8 cellular contexts compared by ENCODE assay signal in genomic region chr10:3774814-3775670, GRCh38. TPM values are rescaled to one million over a fixed set of nuclear protein-coding genes. Genes with fewer than 3 reads are reported as not detected.
DNase-seq lines count a peak whose midpoint lies in the region; ATAC-seq and TF ChIP-seq lines count a peak whose summit lies in the region.

No MANE protein-coding gene starts in this region.

- CTCF ChIA-PET in activated CD8-positive, alpha-beta memory T cell treated with anti-CD3 and anti-CD28 coated beads, Interleukin-2, amount 10 ng/mL, durations not matched to agents 7 days and 5 days (lab: Charles Lee) = interaction anchor here (1.6 to 2.5 kb wide), 3 partner anchors 10 to 20 kb away, joined by 3 to 9 read pairs (median 8); no protein-coding TSS in a partner anchor

- peaks cover 55% of the 10 kb centered on the region for H3K36me3 ChIP-seq in BE2C

- DNase-seq in HFF-Myc (ENCODE audit: extremely low read depth, low read depth) = peak; percentile 75
- DNase-seq in activated CD8-positive, alpha-beta memory T cell treated with anti-CD3 and anti-CD28 coated beads, Interleukin-2, amount 10 ng/mL, durations not matched to agents 7 days and 5 days = no peak
- peak; percentile 88 for DNase-seq in fibroblast of villous mesenchyme (ENCODE audit: low read depth)
- peak; percentile 81 for DNase-seq in retinal pigment epithelial cell (ENCODE audit: low read depth)
- no peak for DNase-seq in stimulated activated CD4-positive, alpha-beta T cell treated with anti-CD3 and anti-CD28 coated beads, Interleukin-1b, Interleukin-23, amount 100 ng/mL, for 48 hours
- DNase-seq in NOMO-1 treated with DMSO at 0.1 percent for 48 hours (lab: John Stamatoyannopoulos, UW; ENCODE audit: unreplicated experiment) = no peak
- no peak for DNase-seq in BE2C
- DNase-seq in stimulated activated CD4-positive, alpha-beta T cell treated with anti-CD3 and anti-CD28 coated beads, Interleukin-4, amount 100 ng/mL, for 1 hour = no peak

- H3K4me3 ChIP-seq in HFF-Myc (replicated peaks; ENCODE audit: low read depth, low read length) = no peak overlapping the region
- H3K4me3 ChIP-seq in fibroblast of villous mesenchyme (ENCODE audit: low read depth, low read length) = no peak overlapping the region
- no peak overlapping the region for H3K4me3 ChIP-seq in retinal pigment epithelial cell (ENCODE audit: low read length)
- H3K4me3 ChIP-seq in BE2C (ENCODE audit: low read depth, low read length) = no peak overlapping the region

- H3K4me3 Mint-ChIP-seq in activated CD8-positive, alpha-beta memory T cell treated with anti-CD3 and anti-CD28 coated beads, Interleukin-2, amount 10 ng/mL, durations not matched to agents 7 days and 5 days = no peak overlapping the region

- no peaks in the 10 kb centered on the region for H3K9me3 ChIP-seq in BE2C

- no peaks in the 10 kb centered on the region for H3K9me3 Mint-ChIP-seq in activated CD8-positive, alpha-beta memory T cell treated with anti-CD3 and anti-CD28 coated beads, Interleukin-2, amount 10 ng/mL, durations not matched to agents 7 days and 5 days (ENCODE audit: low read depth)

- H3K27me3 Mint-ChIP-seq in activated CD8-positive, alpha-beta memory T cell treated with anti-CD3 and anti-CD28 coated beads, Interleukin-2, amount 10 ng/mL, durations not matched to agents 7 days and 5 days = no peaks in the 10 kb centered on the region

- no peak for TF ChIP-seq CTCF in HFF-Myc (IDR thresholded peaks at IDR 0.05; ENCODE audit: low read depth, low read length, missing control alignments)
- no peak for TF ChIP-seq CTCF in fibroblast of villous mesenchyme (IDR thresholded peaks at IDR 0.05; ENCODE audit: insufficient read depth, low read depth, low read length)
- TF ChIP-seq CTCF in retinal pigment epithelial cell (conservative IDR thresholded peaks at IDR 0.05; ENCODE audit: low read depth, low read length) = no peak
- TF ChIP-seq CTCF in BE2C (IDR thresholded peaks at IDR 0.05; ENCODE audit: low read depth, low read length) = no peak

- H3K36me3 Mint-ChIP-seq in activated CD8-positive, alpha-beta memory T cell treated with anti-CD3 and anti-CD28 coated beads, Interleukin-2, amount 10 ng/mL, durations not matched to agents 7 days and 5 days = peaks cover 60% of the 10 kb centered on the region

- peaks cover 45% of the 10 kb centered on the region for H3K4me1 Mint-ChIP-seq in activated CD8-positive, alpha-beta memory T cell treated with anti-CD3 and anti-CD28 coated beads, Interleukin-2, amount 10 ng/mL, durations not matched to agents 7 days and 5 days

- H3K4me1 ChIP-seq in BE2C = peaks cover 3% of the 10 kb centered on the region; the same call in 1 of the 2 replicates

- no peaks in the 10 kb centered on the region for H3K27me3 ChIP-seq in BE2C

- no peak for ATAC-seq in activated CD8-positive, alpha-beta memory T cell treated with anti-CD3 and anti-CD28 coated beads, Interleukin-2, amount 10 ng/mL, durations not matched to agents 7 days and 5 days

- H3K27ac Mint-ChIP-seq in activated CD8-positive, alpha-beta memory T cell treated with anti-CD3 and anti-CD28 coated beads, Interleukin-2, amount 10 ng/mL, durations not matched to agents 7 days and 5 days = peak overlapping the region; percentile 59

RNA-seq across cellular contexts. Expression of gene KLF6, which starts 10.0 kb away (rescaled TPM):
- total RNA-seq in activated CD8-positive, alpha-beta memory T cell treated with anti-CD3 and anti-CD28 coated beads, Interleukin-2, amount 10 ng/mL, durations not matched to agents 7 days and 5 days = 100 to 1,000 TPM; 149 to 208 TPM
- 37.6 and 51.5 TPM in 2 replicates for total RNA-seq in fibroblast of villous mesenchyme
- polyA plus RNA-seq in BE2C (2012; ENCODE audit: insufficient read depth, insufficient read length, low read depth) = 56.1 TPM

Comparison
In these comparisons a context has a peak if more than half of its experiments do, and no peak if none do; other contexts are left out.
1. DNase-seq: peak in HFF-Myc (single experiment), fibroblast of villous mesenchyme (single experiment) and retinal pigment epithelial cell (single experiment); none in activated CD8-positive, alpha-beta memory T cell treated with anti-CD3 and anti-CD28 coated beads, Interleukin-2, amount 10 ng/mL, durations not matched to agents 7 days and 5 days (single experiment), stimulated activated CD4-positive, alpha-beta T cell treated with anti-CD3 and anti-CD28 coated beads, Interleukin-1b, Interleukin-23, amount 100 ng/mL, for 48 hours (single experiment), NOMO-1 treated with DMSO at 0.1 percent for 48 hours (single experiment), BE2C (single experiment) and stimulated activated CD4-positive, alpha-beta T cell treated with anti-CD3 and anti-CD28 coated beads, Interleukin-4, amount 100 ng/mL, for 1 hour (single experiment).